Comparison of ENCODE assay signal across 16 cellular contexts in genomic region chr2:54042908-54043620, GRCh38.
A peak's percentile ranks its signal among the peaks of the same experiment; 100 is the strongest.
DNase-seq lines count a peak whose midpoint lies in the region; ATAC-seq and TF ChIP-seq lines count a peak whose summit lies in the region.
"Had no signal": no experiment of that assay in that cellular context is flagged by ENCODE, and none has a peak within 500 bp of the region (broad histone marks: within the 10 kb centered on the region; RNA-seq: fewer than 3 reads in every experiment).

No MANE protein-coding gene starts in this region.

- H2AFZ ChIP-seq in PC-9 = no peak overlapping the region

- H3K4me1 Mint-ChIP-seq in CD4-positive, alpha-beta T cell (ENCODE audit: low read depth) = peaks cover 2% of the 10 kb centered on the region
- H3K4me1 Mint-ChIP-seq in activated CD4-positive, alpha-beta T cell treated with anti-CD3 and anti-CD28 coated beads for 36 hours = peaks cover 10% of the 10 kb centered on the region

- no peak overlapping the region for H3K27ac Mint-ChIP-seq in CD4-positive, alpha-beta T cell
- H3K27ac Mint-ChIP-seq in activated CD4-positive, alpha-beta T cell treated with anti-CD3 and anti-CD28 coated beads for 36 hours = no peak overlapping the region
- H3K27ac Mint-ChIP-seq: activated CD4-positive, alpha-beta T cell treated with anti-CD3 and anti-CD28 coated beads, Interleukin-2, amount 10 ng/mL, durations not matched to agents 24 days and 14 days; activated T-cell treated with anti-CD3 and anti-CD28 coated beads, Interleukin-2, amount 50 U/mL, for 24 hours; CD4-positive, CD25-positive, alpha-beta regulatory T cell; T-helper 1 cell treated with Interleukin-12 subunit alpha and Interleukin-12 subunit beta and Interleukin-4 antibody, amounts not matched to agents 30 μg/mL and 1 μg/mL, for 36 hours had no signal

- intact Hi-C loops in PC-9 (cut with micrococcal nuclease; ENCODE audit: unreplicated experiment) = no loop called here
- intact Hi-C loops in dorsolateral prefrontal cortex (cut with DNase I) = loop anchor here (2.0 to 5.0 kb wide), 3 partner anchors 38 to 141 kb away; partner anchors contain the start of gene PSME4 (in 2 of the 2)
- intact Hi-C loops in CD4-positive, alpha-beta T cell (cut with DNase I, micrococcal nuclease) = loop anchor here in 1 of 2 experiments (10.0 kb wide), 1 partner anchor 48 kb away; no protein-coding TSS in a partner anchor
- intact Hi-C loops in activated CD4-positive, alpha-beta T cell treated with anti-CD3 and anti-CD28 coated beads for 36 hours (cut with DNase I, micrococcal nuclease) = no loop called here

- H3K4me2 ChIP-seq in PC-9 = no peak overlapping the region

- no peaks in the 10 kb centered on the region for H3K9me2 ChIP-seq in PC-9 (ENCODE audit: insufficient read depth)

- H3K27ac ChIP-seq in PC-9 (0 out of 2 replicates have a peak overlapping the region, but pooled peaks have one; percentile 28), dorsolateral prefrontal cortex (peak overlapping the region; percentile 81 to 99 (median 96)), temporal lobe (ENCODE audit: low read depth, low read length) (peak overlapping the region; percentile 99)
- H3K27ac ChIP-seq in CD4-positive, alpha-beta T cell (ENCODE audit: low read depth, low read length) = no peak overlapping the region

- peaks cover 14% of the 10 kb centered on the region; the same call in 1 of the 2 replicates for H3K4me1 ChIP-seq in PC-9 (replicated peaks; ENCODE audit: insufficient read depth)

- H3F3A ChIP-seq in PC-9 (ENCODE audit: insufficient read depth, low read depth) = peaks cover 8% of the 10 kb centered on the region; the same call in 1 of the 2 replicates

- CTCF ChIA-PET in PC-9 (lab: Charles Lee) = no interaction called here
- CTCF ChIA-PET in CD4-positive, alpha-beta T cell (lab: Charles Lee) = no interaction called here
- CTCF ChIA-PET in activated CD4-positive, alpha-beta T cell treated with anti-CD3 and anti-CD28 coated beads for 36 hours (lab: Charles Lee) = no interaction called here

- POLR2A ChIA-PET in PC-9 (lab: Charles Lee; ENCODE audit: unreplicated experiment) = no interaction called here
- POLR2A ChIA-PET in CD4-positive, alpha-beta T cell (lab: Charles Lee) = no interaction called here
- POLR2A ChIA-PET in activated CD4-positive, alpha-beta T cell treated with anti-CD3 and anti-CD28 coated beads for 36 hours (lab: Charles Lee) = no interaction called here

- DNase-seq in PC-9 (no peak), dorsolateral prefrontal cortex (peak in 4 of 10 donors; percentile 39 to 74 (median 56)), medulla oblongata (ENCODE audit: extremely low spot score) (peak; percentile 60), NCI-H1092 (lab: John Stamatoyannopoulos, UW) (no peak)
- DNase-seq in CD4-positive, alpha-beta T cell = no peak
- no peak for DNase-seq in activated CD4-positive, alpha-beta T cell treated with anti-CD3 and anti-CD28 coated beads for 36 hours
- DNase-seq: activated CD4-positive, alpha-beta T cell treated with anti-CD3 and anti-CD28 coated beads, Interleukin-2, amount 10 ng/mL, durations not matched to agents 24 days and 14 days; activated T-cell treated with anti-CD3 and anti-CD28 coated beads, Interleukin-2, amount 50 U/mL, for 24 hours; CD4-positive, CD25-positive, alpha-beta regulatory T cell; cortex of kidney; NCI-H1105; NCI-H524 treated with DMSO at 0.1 percent for 48 hours; stimulated activated CD4-positive, alpha-beta T cell treated with anti-CD3 and anti-CD28 coated beads, Interleukin-1b, Interleukin-23, amount 100 ng/mL, for 48 hours had no signal

- TF ChIP-seq CTCF in PC-9 (conservative IDR thresholded peaks at IDR 0.05) (no peak), dorsolateral prefrontal cortex (IDR thresholded peaks at IDR 0.05 in 54 of 56, conservative IDR thresholded peaks at IDR 0.05 in 2 of 56; ENCODE audit: low read depth in 1 of 56, partially characterized antibody in 56 of 56) (peak in 11 of 56 donors; percentile 9 to 37 (median 22))
- no peak for TF ChIP-seq CTCF in CD4-positive, alpha-beta T cell (IDR thresholded peaks at IDR 0.05)

- H3K4me3 Mint-ChIP-seq in CD4-positive, alpha-beta T cell = no peak overlapping the region
- no peak overlapping the region for H3K4me3 Mint-ChIP-seq in activated CD4-positive, alpha-beta T cell treated with anti-CD3 and anti-CD28 coated beads for 36 hours
- H3K4me3 Mint-ChIP-seq: activated CD4-positive, alpha-beta T cell treated with anti-CD3 and anti-CD28 coated beads, Interleukin-2, amount 10 ng/mL, durations not matched to agents 24 days and 14 days; activated T-cell treated with anti-CD3 and anti-CD28 coated beads, Interleukin-2, amount 50 U/mL, for 24 hours; CD4-positive, CD25-positive, alpha-beta regulatory T cell; T-helper 1 cell treated with Interleukin-12 subunit alpha and Interleukin-12 subunit beta and Interleukin-4 antibody, amounts not matched to agents 30 μg/mL and 1 μg/mL, for 36 hours had no signal

- H3K36me3 ChIP-seq in PC-9 (ENCODE audit: low read depth) = no peaks in the 10 kb centered on the region

- no TSS peak for BruUV-seq in PC-9 (replicated peaks; lab: Mats Ljungman, UMichigan)

- H3K27me3 ChIP-seq in PC-9 (ENCODE audit: insufficient read depth, low read depth) (no peaks in the 10 kb centered on the region), dorsolateral prefrontal cortex (no peaks in the 10 kb centered on the region)
- H3K27me3 ChIP-seq in CD4-positive, alpha-beta T cell (ENCODE audit: control insufficient read depth, insufficient read depth, low read length) = no peaks in the 10 kb centered on the region

- no peaks in the 10 kb centered on the region for H3K79me2 ChIP-seq in PC-9 (ENCODE audit: low read depth)

- peaks cover 5% of the 10 kb centered on the region for H3K9me3 Mint-ChIP-seq in CD4-positive, alpha-beta T cell
- peaks cover 6% of the 10 kb centered on the region for H3K9me3 Mint-ChIP-seq in activated CD4-positive, alpha-beta T cell treated with anti-CD3 and anti-CD28 coated beads for 36 hours (ENCODE audit: low read depth)
- H3K9me3 Mint-ChIP-seq: activated T-cell treated with anti-CD3 and anti-CD28 coated beads, Interleukin-2, amount 50 U/mL, for 24 hours had no signal

- H4K20me1 ChIP-seq in PC-9 (ENCODE audit: insufficient read depth) = no peaks in the 10 kb centered on the region

- H3K36me3 Mint-ChIP-seq in CD4-positive, alpha-beta T cell (ENCODE audit: low read depth) = peaks cover 10% of the 10 kb centered on the region
- H3K36me3 Mint-ChIP-seq in activated CD4-positive, alpha-beta T cell treated with anti-CD3 and anti-CD28 coated beads for 36 hours (ENCODE audit: low read depth) = peaks cover 14% of the 10 kb centered on the region

- no peak overlapping the region for H3K4me3 ChIP-seq in PC-9
- peak overlapping the region in 20 of 59 donors; percentile 2 to 51 (median 22) for H3K4me3 ChIP-seq in dorsolateral prefrontal cortex

- ATAC-seq in CD4-positive, alpha-beta T cell (ENCODE audit: poor library complexity) = no peak
- no peak for ATAC-seq in activated CD4-positive, alpha-beta T cell treated with anti-CD3 and anti-CD28 coated beads for 36 hours

- peaks cover 11% of the 10 kb centered on the region; the same call in 1 of the 2 replicates for H3K9me3 ChIP-seq in PC-9 (ENCODE audit: insufficient read depth, low read depth)
- no peaks in the 10 kb centered on the region for H3K9me3 ChIP-seq in CD4-positive, alpha-beta T cell (ENCODE audit: control insufficient read depth, low read length)

- H3K27me3 Mint-ChIP-seq in CD4-positive, alpha-beta T cell = no peaks in the 10 kb centered on the region
- H3K27me3 Mint-ChIP-seq in activated CD4-positive, alpha-beta T cell treated with anti-CD3 and anti-CD28 coated beads for 36 hours = no peaks in the 10 kb centered on the region
- H3K27me3 Mint-ChIP-seq: activated CD4-positive, alpha-beta T cell treated with anti-CD3 and anti-CD28 coated beads, Interleukin-2, amount 10 ng/mL, durations not matched to agents 24 days and 14 days; activated T-cell treated with anti-CD3 and anti-CD28 coated beads, Interleukin-2, amount 50 U/mL, for 24 hours; CD4-positive, CD25-positive, alpha-beta regulatory T cell; progenitor cell of endocrine pancreas had no signal

Comparison
In these comparisons a context has a peak if more than half of its experiments do, and no peak if none do; other contexts are left out.
1. intact Hi-C loops: an anchor here in dorsolateral prefrontal cortex (2.0 to 5.0 kb wide); none called in PC-9 and activated CD4-positive, alpha-beta T cell treated with anti-CD3 and anti-CD28 coated beads for 36 hours.